ENCODE assay signal across 1 cellular context in the genomic region with DNA sequence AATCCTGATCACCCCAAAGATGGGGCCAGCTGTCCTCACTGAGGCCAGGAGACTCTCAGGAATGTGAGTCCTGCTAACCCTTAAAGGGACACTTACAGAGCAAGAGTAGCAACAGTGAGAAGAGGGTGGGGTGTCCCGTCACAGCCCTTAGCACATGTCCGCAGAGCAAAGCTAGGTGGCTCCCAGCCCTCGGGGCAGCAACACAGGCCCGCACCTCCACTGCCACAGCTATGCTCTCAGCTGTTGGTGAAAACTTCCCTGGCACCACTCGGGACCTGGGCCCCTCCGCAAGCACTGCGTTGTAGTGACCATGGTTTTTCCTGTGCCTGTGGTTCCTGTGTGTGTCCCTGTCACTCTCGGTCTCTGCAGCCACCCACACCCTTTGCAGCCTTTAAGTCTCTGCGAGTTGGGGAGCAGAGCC.
TF ChIP-seq lines count a peak whose summit lies in the region.

No MANE protein-coding gene starts in this region.

TF ChIP-seq in SK-N-SH, 30 proteins besides CTCF, POLR2A, EP300 and RAD21 (continued from another document):
- TF ChIP-seq FOSL2 (IDR thresholded peaks at IDR 0.05; ENCODE audit: borderline replicate concordance, low read depth): no peak
- TF ChIP-seq JUND (IDR thresholded peaks at IDR 0.05): no peak
- TF ChIP-seq, protein P1, sequence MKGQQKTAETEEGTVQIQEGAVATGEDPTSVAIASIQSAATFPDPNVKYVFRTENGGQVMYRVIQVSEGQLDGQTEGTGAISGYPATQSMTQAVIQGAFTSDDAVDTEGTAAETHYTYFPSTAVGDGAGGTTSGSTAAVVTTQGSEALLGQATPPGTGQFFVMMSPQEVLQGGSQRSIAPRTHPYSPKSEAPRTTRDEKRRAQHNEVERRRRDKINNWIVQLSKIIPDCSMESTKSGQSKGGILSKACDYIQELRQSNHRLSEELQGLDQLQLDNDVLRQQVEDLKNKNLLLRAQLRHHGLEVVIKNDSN (IDR thresholded peaks at IDR 0.05; ENCODE audit: borderline replicate concordance, low read depth): no peak
- TF ChIP-seq SMC3 (IDR thresholded peaks at IDR 0.05; ENCODE audit: low read depth, low read length): no peak
- no peak for TF ChIP-seq CHD2 (IDR thresholded peaks at IDR 0.05; ENCODE audit: low read length, partially characterized antibody)
- no peak for TF ChIP-seq ELF1 (IDR thresholded peaks at IDR 0.05)
